Comparison of ENCODE assay signal across 22 cellular contexts in the genomic region with DNA sequence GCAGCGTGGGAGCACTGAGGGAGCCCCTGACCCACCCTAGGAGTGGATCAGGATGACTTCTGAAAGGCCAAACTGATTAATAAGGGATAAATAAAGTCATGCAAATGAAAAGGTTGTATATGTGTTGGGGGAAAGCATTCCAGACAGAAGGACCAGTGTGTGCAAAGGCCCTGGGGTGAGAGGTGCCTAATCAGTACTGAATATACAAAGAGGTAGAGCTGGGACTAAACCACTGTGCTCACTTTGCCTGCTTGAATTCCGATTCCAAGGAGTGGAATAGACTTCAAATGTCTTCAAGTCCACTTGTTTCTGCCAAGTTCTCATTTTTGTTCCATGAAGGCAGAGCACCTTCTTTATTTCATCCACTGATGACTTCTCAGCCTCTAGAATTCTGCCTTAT. TPM values are rescaled to one million over a fixed set of nuclear protein-coding genes. Genes with fewer than 3 reads are reported as not detected.
DNase-seq lines count a peak whose midpoint lies in the region; ATAC-seq and TF ChIP-seq lines count a peak whose summit lies in the region.
"Had no signal": no experiment of that assay in that cellular context is flagged by ENCODE, and none has a peak within 500 bp of the region (broad histone marks: within the 10 kb centered on the region; RNA-seq: fewer than 3 reads in every experiment).

No MANE protein-coding gene starts in this region.

- H3K9me3 ChIP-seq in T-helper 17 cell (ENCODE audit: control insufficient read depth, low read length, poor library complexity, severe bottlenecking) (no peaks in the 10 kb centered on the region), spleen (no peaks in the 10 kb centered on the region)

- TF ChIP-seq CTCF in spleen (IDR thresholded peaks at IDR 0.05 in 8 of 11, conservative IDR thresholded peaks at IDR 0.05 in 3 of 11) (no peak), GM10248 (IDR thresholded peaks at IDR 0.05; ENCODE audit: control extremely low read depth, extremely low read depth, low read depth, missing control alignments) (no peak)

- H3K4me3 ChIP-seq in spleen = no peak overlapping the region
- H3K4me3 ChIP-seq: GM23338 had no signal

- POLR2A ChIA-PET in GM10248 (lab: Yijun Ruan, JAX) = no interaction called here

- H3K4me1 ChIP-seq in spleen = no peaks in the 10 kb centered on the region

- no peaks in the 10 kb centered on the region for H3K9me3 Mint-ChIP-seq in T-helper 2 cell treated with Interferon-gamma antibody and Interleukin-4, amounts not matched to agents 5 μg/mL and 100 μg/mL, for 36 hours
- no peaks in the 10 kb centered on the region for H3K9me3 Mint-ChIP-seq in central memory CD8-positive, alpha-beta T cell
- H3K9me3 Mint-ChIP-seq: HFFc6 had no signal

- DNase-seq in T-helper 2 cell treated with Interferon-gamma antibody and Interleukin-4, amounts not matched to agents 5 μg/mL and 100 μg/mL, for 36 hours (ENCODE audit: low spot score) = no peak
- no peak for DNase-seq in T-helper 2 cell
- no peak for DNase-seq in T-helper 17 cell
- no peak for DNase-seq in central memory CD8-positive, alpha-beta T cell (ENCODE audit: low spot score in 2 of 2)
- DNase-seq in spleen = peak; percentile 10
- DNase-seq in activated CD4-positive, alpha-beta T cell treated with anti-CD3 and anti-CD28 coated beads for 1 hour = no peak
- no peak for DNase-seq in GM10248 (ENCODE audit: extremely low spot score)
- DNase-seq in stimulated activated CD4-positive, alpha-beta T cell treated with anti-CD3 and anti-CD28 coated beads, Interleukin-4, amount 100 ng/mL, for 1 hour = no peak
- DNase-seq: Calu3, H9, HFFc6, IMR-90, MM.1S, NCI-H2029, NCI-H446, NCI-H524 treated with DMSO at 0.1 percent for 48 hours, NCI-H774 had no signal

- intact Hi-C loops in spleen (cut with DNase I; ENCODE audit: low total_unique reads) = no loop called here

- 84 to 95% (median 93%) methylated on average over 2 of the region's 2 CpGs for WGBS in spleen, 5 donors

- no peak for TF ChIP-seq POLR2A in spleen (IDR thresholded peaks at IDR 0.05)

- peak overlapping the region; percentile 71 for H3K27ac Mint-ChIP-seq in T-helper 2 cell treated with Interferon-gamma antibody and Interleukin-4, amounts not matched to agents 5 μg/mL and 100 μg/mL, for 36 hours
- peak overlapping the region; percentile 78 for H3K27ac Mint-ChIP-seq in T-helper 17 cell
- peak overlapping the region; percentile 68 for H3K27ac Mint-ChIP-seq in central memory CD8-positive, alpha-beta T cell (ENCODE audit: low read depth)
- H3K27ac Mint-ChIP-seq: B cell, GM23338, H9, HFFc6 had no signal

- H3K27me3 Mint-ChIP-seq in T-helper 2 cell treated with Interferon-gamma antibody and Interleukin-4, amounts not matched to agents 5 μg/mL and 100 μg/mL, for 36 hours (ENCODE audit: low read depth) = no peaks in the 10 kb centered on the region
- H3K27me3 Mint-ChIP-seq in T-helper 17 cell = no peaks in the 10 kb centered on the region
- no peaks in the 10 kb centered on the region for H3K27me3 Mint-ChIP-seq in central memory CD8-positive, alpha-beta T cell
- H3K27me3 Mint-ChIP-seq: B cell had no signal

- H3K4me3 Mint-ChIP-seq in T-helper 2 cell treated with Interferon-gamma antibody and Interleukin-4, amounts not matched to agents 5 μg/mL and 100 μg/mL, for 36 hours = no peak overlapping the region
- H3K4me3 Mint-ChIP-seq in T-helper 17 cell = no peak overlapping the region
- H3K4me3 Mint-ChIP-seq in central memory CD8-positive, alpha-beta T cell = no peak overlapping the region
- H3K4me3 Mint-ChIP-seq: B cell, GM23338, HFFc6 had no signal

- peaks cover 0 to 93% (median 63%) of the 10 kb centered on the region in 6 donors for H3K36me3 ChIP-seq in spleen

- ATAC-seq in T-helper 17 cell = no peak
- no peak for ATAC-seq in central memory CD8-positive, alpha-beta T cell (replicated peaks; ENCODE audit: extremely low read depth, poor library complexity, severe bottlenecking)
- ATAC-seq: GM23338 had no signal

- H3K27ac ChIP-seq in spleen = no peak overlapping the region
- H3K27ac ChIP-seq: 22Rv1, C4-2B, KMS-11 had no signal

- H3K27me3 ChIP-seq in spleen (replicated peaks in 1 of 7) = no peaks in the 10 kb centered on the region

- no peaks in the 10 kb centered on the region for H3K4me1 Mint-ChIP-seq in T-helper 2 cell treated with Interferon-gamma antibody and Interleukin-4, amounts not matched to agents 5 μg/mL and 100 μg/mL, for 36 hours (ENCODE audit: low read depth)
- H3K4me1 Mint-ChIP-seq in T-helper 17 cell = peaks cover 4% of the 10 kb centered on the region
- no peaks in the 10 kb centered on the region for H3K4me1 Mint-ChIP-seq in central memory CD8-positive, alpha-beta T cell
- H3K4me1 Mint-ChIP-seq: B cell, GM23338, H9 had no signal

- CTCF ChIA-PET in GM10248 (lab: Yijun Ruan, JAX) = interaction anchor here (1.2 to 1.3 kb wide), 2 partner anchors 7 to 9 kb away, joined by 3 to 4 read pairs; no protein-coding TSS in a partner anchor

- H3K36me3 Mint-ChIP-seq in T-helper 2 cell treated with Interferon-gamma antibody and Interleukin-4, amounts not matched to agents 5 μg/mL and 100 μg/mL, for 36 hours (ENCODE audit: low read depth) = peaks cover 52% of the 10 kb centered on the region
- H3K36me3 Mint-ChIP-seq in T-helper 17 cell (ENCODE audit: low read depth) = peaks cover 14% of the 10 kb centered on the region
- H3K36me3 Mint-ChIP-seq in central memory CD8-positive, alpha-beta T cell (ENCODE audit: insufficient read depth) = peaks cover 62% of the 10 kb centered on the region

RNA-seq across cellular contexts. Expression of gene ADGRE1, which starts 32.6 kb away (rescaled TPM):
- total RNA-seq in T-helper 17 cell (1 to 10 TPM; 3.6 to 6.6 TPM), spleen (10 to 100 TPM; 20.1 to 65.2 (median 30.6) TPM)
- polyA plus RNA-seq in spleen = 1 to 10 TPM; 2.3 to 4.0 (median 3.3) TPM
- total RNA-seq: B cell, Calu3, GM23338, H9, IMR-90 had no signal
- polyA plus RNA-seq: GM23338, IMR-90 had no signal
